In genomic region chr11:83174008-83174407, GRCh38 we compare ENCODE assay signal across 1 cellular context.
TF ChIP-seq lines count a peak whose summit lies in the region.

No MANE protein-coding gene starts in this region.

TF ChIP-seq in IMR-90, 13 proteins besides CTCF, POLR2A, EP300 and RAD21:
- TF ChIP-seq ELK1 (IDR thresholded peaks at IDR 0.05; ENCODE audit: borderline replicate concordance, low read depth, low read length) (no peak), MAZ (IDR thresholded peaks at IDR 0.05; ENCODE audit: borderline replicate concordance, low read depth, low read length) (no peak), RCOR1 (IDR thresholded peaks at IDR 0.05; ENCODE audit: insufficient replicate concordance, low read length) (no peak), MXI1 (IDR thresholded peaks at IDR 0.05; ENCODE audit: borderline replicate concordance, low read depth, low read length) (no peak), CEBPB (IDR thresholded peaks at IDR 0.05; ENCODE audit: low read depth, low read length) (no peak), FOS (IDR thresholded peaks at IDR 0.05; ENCODE audit: low read depth, low read length) (no peak), NFE2L2 (IDR thresholded peaks at IDR 0.05; ENCODE audit: low read depth, low read length) (no peak), MAFK (IDR thresholded peaks at IDR 0.05; ENCODE audit: low read depth, low read length) (no peak), SMC3 (IDR thresholded peaks at IDR 0.05; ENCODE audit: low read depth, low read length) (no peak), RFX5 (IDR thresholded peaks at IDR 0.05; ENCODE audit: low read depth, low read length) (no peak), CHD1 (IDR thresholded peaks at IDR 0.05; ENCODE audit: low read depth, low read length) (no peak)
